In the genomic region with DNA sequence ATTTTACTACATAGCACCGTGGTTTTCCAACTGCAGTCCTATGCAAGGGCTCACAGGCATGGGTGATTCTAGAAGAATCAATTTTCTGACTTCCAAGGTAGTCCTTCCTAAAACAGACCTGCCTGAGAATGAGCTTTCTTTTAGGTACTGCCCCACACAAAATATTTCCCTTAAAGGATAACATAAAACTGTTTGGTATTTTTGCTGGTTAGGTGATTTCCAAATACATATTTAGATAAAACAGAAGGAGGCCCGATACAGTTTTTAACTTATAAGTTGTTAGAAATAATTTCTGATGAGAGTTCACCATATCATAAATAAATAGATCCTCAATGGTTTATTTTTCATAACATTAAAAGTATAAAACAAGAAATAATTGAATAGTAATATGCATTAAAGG, we compare ENCODE assay signal across 26 cellular contexts.
"Had no signal": no experiment of that assay in that cellular context is flagged by ENCODE, and none has a peak within 500 bp of the region (broad histone marks: within the 10 kb centered on the region; RNA-seq: fewer than 3 reads in every experiment).

No MANE protein-coding gene starts in this region.

- H2AFZ ChIP-seq: hepatocyte had no signal

- H3K27me3 ChIP-seq: colonic mucosa, esophagus squamous epithelium, gastrocnemius medialis, heart left ventricle, hepatocyte, left lung had no signal

- H3K79me2 ChIP-seq: hepatocyte had no signal

- H3K4me2 ChIP-seq: hepatocyte had no signal

- H3K4me3 ChIP-seq: colonic mucosa, esophagus squamous epithelium, gastrocnemius medialis, heart left ventricle, hepatocyte, left lung, lower lobe of right lung, mucosa of descending colon had no signal

- ATAC-seq: effector memory CD8-positive, alpha-beta T cell; esophagus mucosa; gastrocnemius medialis; heart left ventricle; left cardiac atrium; left lung; left ventricle myocardium superior; lower lobe of right lung; mucosa of descending colon; naive thymus-derived CD8-positive, alpha-beta T cell had no signal

- FAIRE-seq: endometrium, islet of Langerhans, keratinocyte had no signal

- H3K27ac ChIP-seq: colonic mucosa, epithelial cell of prostate, esophagus squamous epithelium, gastrocnemius medialis, heart left ventricle, hepatocyte, left lung, lower lobe of right lung had no signal

- DNase-seq: colonic mucosa; cortex of kidney; effector CD8-positive, alpha-beta T cell; effector memory CD8-positive, alpha-beta T cell; endodermal cell; erythroblast; esophagus squamous epithelium; foreskin fibroblast; foreskin melanocyte; gastrocnemius medialis; heart left ventricle; hypothalamus; left cardiac atrium; left lung; left ventricle myocardium superior; lower lobe of right lung; mesenchymal stem cell; mucosa of descending colon; naive B cell; naive thymus-derived CD8-positive, alpha-beta T cell had no signal

- H3K9me3 ChIP-seq: colonic mucosa, esophagus squamous epithelium, gastrocnemius medialis, left lung, lower lobe of right lung, mucosa of descending colon had no signal

- H3K4me1 ChIP-seq: colonic mucosa, esophagus squamous epithelium, gastrocnemius medialis, heart left ventricle, left lung, lower lobe of right lung had no signal

- H3K36me3 ChIP-seq: colonic mucosa, esophagus squamous epithelium, gastrocnemius medialis, heart left ventricle, left lung, lower lobe of right lung had no signal
